In genomic region chr7:101538596-101539459, GRCh38 we compare ENCODE assay signal across 8 cellular contexts.
DNase-seq lines count a peak whose midpoint lies in the region; ATAC-seq and TF ChIP-seq lines count a peak whose summit lies in the region.

No MANE protein-coding gene starts in this region.

- no peak overlapping the region for H3K4me3 Mint-ChIP-seq in activated T-helper 1 cell treated with anti-CD3 and anti-CD28 coated beads, Interleukin-12 subunit alpha, Interleukin-12 subunit beta, Interleukin-2, Interleukin-4 antibody, amounts not matched to agents 30 ng/mL and 10 ng/mL and 1 ng/mL, durations not matched to agents 14 hours and 24 hours and 36 hours

- H3K4me3 ChIP-seq in fibroblast of villous mesenchyme (ENCODE audit: low read depth, low read length): no peak overlapping the region
- no peak overlapping the region for H3K4me3 ChIP-seq in ovary
- H3K4me3 ChIP-seq in upper lobe of right lung: no peak overlapping the region

- H3K36me3 ChIP-seq in ovary (no peaks in the 10 kb centered on the region), upper lobe of right lung (no peaks in the 10 kb centered on the region)

- H3K27ac ChIP-seq in ovary (no peak overlapping the region), upper lobe of right lung (no peak overlapping the region)

- H3K27me3 ChIP-seq in ovary (no peaks in the 10 kb centered on the region), upper lobe of right lung (no peaks in the 10 kb centered on the region)

- in situ Hi-C loops in ACHN (cut with HindIII; ENCODE audit: low pct_ligation_motif_present, low pct_unique_long_range_greater_than_20kb, low sequenced_read_pairs) (no loop called here), GM13977 (cut with MboI; ENCODE audit: low pct_unique_long_range_greater_than_20kb, low sequenced_read_pairs, unreplicated experiment) (no loop called here)

- H3K27me3 Mint-ChIP-seq in activated T-helper 1 cell treated with anti-CD3 and anti-CD28 coated beads, Interleukin-12 subunit alpha, Interleukin-12 subunit beta, Interleukin-2, Interleukin-4 antibody, amounts not matched to agents 30 ng/mL and 10 ng/mL and 1 ng/mL, durations not matched to agents 14 hours and 24 hours and 36 hours (ENCODE audit: insufficient read depth): no peaks in the 10 kb centered on the region

- DNase-seq in ACHN: peak; percentile 70
- DNase-seq in GM13977 (ENCODE audit: low spot score): peak; percentile 82
- peak; percentile 69 for DNase-seq in OCI-M1 (lab: John Stamatoyannopoulos, UW)
- DNase-seq in activated T-helper 1 cell treated with anti-CD3 and anti-CD28 coated beads, Interleukin-12 subunit alpha, Interleukin-12 subunit beta, Interleukin-2, Interleukin-4 antibody, amounts not matched to agents 30 ng/mL and 10 ng/mL and 1 ng/mL, durations not matched to agents 14 hours and 24 hours and 36 hours (ENCODE audit: low spot score): peak; percentile 31
- DNase-seq in fibroblast of villous mesenchyme (ENCODE audit: low read depth): peak; percentile 41
- DNase-seq in ovary: peak in 4 of 5 donors; percentile 34 to 69 (median 40)
- peak; percentile 81 for DNase-seq in upper lobe of right lung

- intact Hi-C loops in activated T-helper 1 cell treated with anti-CD3 and anti-CD28 coated beads, Interleukin-12 subunit alpha, Interleukin-12 subunit beta, Interleukin-2, Interleukin-4 antibody, amounts not matched to agents 30 ng/mL and 10 ng/mL and 1 ng/mL, durations not matched to agents 14 hours and 24 hours and 36 hours (cut with micrococcal nuclease): no loop called here
- intact Hi-C loops in ovary (cut with DNase I): no loop called here
- intact Hi-C loops in upper lobe of right lung (cut with DNase I): no loop called here

- 27 to 32% (median 31%) methylated on average over 15 of the region's 15 CpGs for WGBS in ovary, 3 donors

- peak; percentile 71 for ATAC-seq in upper lobe of right lung
- ATAC-seq in HG02840 (IDR thresholded peaks at IDR 0.05; ENCODE audit: low FRiP score, unreplicated experiment): no peak

- no peaks in the 10 kb centered on the region for H3K9me3 ChIP-seq in ovary
- no peaks in the 10 kb centered on the region for H3K9me3 ChIP-seq in upper lobe of right lung

- H3K4me1 ChIP-seq in ovary (ENCODE audit: insufficient read depth) (no peaks in the 10 kb centered on the region), upper lobe of right lung (peaks cover 3% of the 10 kb centered on the region)

- H3K4me1 Mint-ChIP-seq in activated T-helper 1 cell treated with anti-CD3 and anti-CD28 coated beads, Interleukin-12 subunit alpha, Interleukin-12 subunit beta, Interleukin-2, Interleukin-4 antibody, amounts not matched to agents 30 ng/mL and 10 ng/mL and 1 ng/mL, durations not matched to agents 14 hours and 24 hours and 36 hours (ENCODE audit: low read depth): no peaks in the 10 kb centered on the region

- no peaks in the 10 kb centered on the region for H3K36me3 Mint-ChIP-seq in activated T-helper 1 cell treated with anti-CD3 and anti-CD28 coated beads, Interleukin-12 subunit alpha, Interleukin-12 subunit beta, Interleukin-2, Interleukin-4 antibody, amounts not matched to agents 30 ng/mL and 10 ng/mL and 1 ng/mL, durations not matched to agents 14 hours and 24 hours and 36 hours (ENCODE audit: low read depth)

- TF ChIP-seq CTCF in GM13977 (IDR thresholded peaks at IDR 0.05; ENCODE audit: extremely low read depth, insufficient read depth, missing control alignments) (peak; percentile 91), fibroblast of villous mesenchyme (IDR thresholded peaks at IDR 0.05; ENCODE audit: insufficient read depth, low read depth, low read length) (peak; percentile 90), ovary (IDR thresholded peaks at IDR 0.05) (peak; percentile 17 to 46 (median 19)), upper lobe of right lung (IDR thresholded peaks at IDR 0.05) (peak; percentile 91)

- no peak overlapping the region for H3K27ac Mint-ChIP-seq in activated T-helper 1 cell treated with anti-CD3 and anti-CD28 coated beads, Interleukin-12 subunit alpha, Interleukin-12 subunit beta, Interleukin-2, Interleukin-4 antibody, amounts not matched to agents 30 ng/mL and 10 ng/mL and 1 ng/mL, durations not matched to agents 14 hours and 24 hours and 36 hours

- H3K9me3 Mint-ChIP-seq in activated T-helper 1 cell treated with anti-CD3 and anti-CD28 coated beads, Interleukin-12 subunit alpha, Interleukin-12 subunit beta, Interleukin-2, Interleukin-4 antibody, amounts not matched to agents 30 ng/mL and 10 ng/mL and 1 ng/mL, durations not matched to agents 14 hours and 24 hours and 36 hours: no peaks in the 10 kb centered on the region

- TF ChIP-seq POLR2A in ovary (IDR thresholded peaks at IDR 0.05): no peak

- TF ChIP-seq EP300 in ovary (IDR thresholded peaks at IDR 0.05): no peak

Comparison
In these comparisons a context has a peak if more than half of its experiments do, and no peak if none do; other contexts are left out.
1. DNase-seq: peak in every context shown above with its lines; median percentile 82 in GM13977; 81 in upper lobe of right lung; 70 in ACHN; 69 in OCI-M1; 41 in fibroblast of villous mesenchyme; 40 in ovary; 31 in activated T-helper 1 cell treated with anti-CD3 and anti-CD28 coated beads, Interleukin-12 subunit alpha, Interleukin-12 subunit beta, Interleukin-2, Interleukin-4 antibody, amounts not matched to agents 30 ng/mL and 10 ng/mL and 1 ng/mL, durations not matched to agents 14 hours and 24 hours and 36 hours.
2. CTCF ChIP-seq: peak in every context shown above with its lines; median percentile 91 in GM13977; 91 in upper lobe of right lung; 90 in fibroblast of villous mesenchyme; 19 in ovary.